ENCODE assay signal across 25 cellular contexts in the genomic region with DNA sequence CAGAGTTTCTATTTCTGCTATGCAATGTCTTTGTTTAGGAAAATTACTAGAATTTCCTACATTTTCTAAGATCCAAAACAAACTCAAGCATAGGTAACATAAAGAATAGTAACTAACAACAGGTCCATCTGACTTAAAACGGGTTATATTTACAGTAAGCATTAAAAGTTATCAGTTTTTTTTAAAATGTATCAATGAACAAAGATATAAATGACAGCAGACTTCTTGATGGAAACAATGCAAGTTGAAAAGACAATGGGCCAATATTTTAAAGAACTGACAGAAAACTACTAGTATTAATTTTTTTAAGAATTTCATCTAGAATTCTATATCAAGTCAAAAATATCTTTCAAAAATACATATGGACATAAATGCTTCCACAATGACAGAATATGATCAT.
"Had no signal": no experiment of that assay in that cellular context is flagged by ENCODE, and none has a peak within 500 bp of the region (broad histone marks: within the 10 kb centered on the region; RNA-seq: fewer than 3 reads in every experiment).

No MANE protein-coding gene starts in this region.

- H3K27ac Mint-ChIP-seq: activated naive CD4-positive, alpha-beta T cell treated with anti-CD3 and anti-CD28 coated beads for 36 hours; activated naive CD8-positive, alpha-beta T cell treated with anti-CD3 and anti-CD28 coated beads for 36 hours; activated T-helper 1 cell treated with anti-CD3 and anti-CD28 coated beads, Interleukin-12 subunit alpha, Interleukin-12 subunit beta, Interleukin-2, Interleukin-4 antibody, amounts not matched to agents 30 ng/mL and 10 ng/mL and 1 ng/mL, durations not matched to agents 14 hours and 24 hours and 36 hours; dendritic cell treated with granulocyte-macrophage colony-stimulating factor and Interleukin-4, amounts not matched to agents 40 ng/mL and 50 ng/mL, for 4 days; endodermal cell; natural killer cell treated with Interleukin-12 subunit alpha and Interleukin-12 subunit beta and Interleukin-15 and Interleukin-18, amount 100 ng/mL, for 72 hours; T-helper 2 cell treated with Interferon-gamma antibody and Interleukin-4, amounts not matched to agents 5 μg/mL and 100 μg/mL, for 36 hours had no signal

- H3K36me3 Mint-ChIP-seq: activated naive CD8-positive, alpha-beta T cell treated with anti-CD3 and anti-CD28 coated beads for 36 hours had no signal

- H3K4me1 Mint-ChIP-seq: activated naive CD8-positive, alpha-beta T cell treated with anti-CD3 and anti-CD28 coated beads for 36 hours; endodermal cell had no signal

- ATAC-seq: esophagus mucosa; left lung; lower lobe of right lung; natural killer cell treated with Interleukin-12 subunit alpha and Interleukin-12 subunit beta and Interleukin-15 and Interleukin-18, amount 100 ng/mL, for 72 hours; right cardiac atrium had no signal

- H3K4me1 ChIP-seq: adrenal gland, breast epithelium, left lung, lower lobe of right lung, spleen, tibial nerve had no signal

- H3K4me3 Mint-ChIP-seq: activated naive CD4-positive, alpha-beta T cell treated with anti-CD3 and anti-CD28 coated beads for 36 hours; activated naive CD8-positive, alpha-beta T cell treated with anti-CD3 and anti-CD28 coated beads for 36 hours; activated T-helper 1 cell treated with anti-CD3 and anti-CD28 coated beads, Interleukin-12 subunit alpha, Interleukin-12 subunit beta, Interleukin-2, Interleukin-4 antibody, amounts not matched to agents 30 ng/mL and 10 ng/mL and 1 ng/mL, durations not matched to agents 14 hours and 24 hours and 36 hours; dendritic cell treated with granulocyte-macrophage colony-stimulating factor and Interleukin-4, amounts not matched to agents 40 ng/mL and 50 ng/mL, for 4 days; endodermal cell; natural killer cell treated with Interleukin-12 subunit alpha and Interleukin-12 subunit beta and Interleukin-15 and Interleukin-18, amount 100 ng/mL, for 72 hours; T-helper 2 cell treated with Interferon-gamma antibody and Interleukin-4, amounts not matched to agents 5 μg/mL and 100 μg/mL, for 36 hours had no signal

- FAIRE-seq: frontal cortex, islet of Langerhans had no signal

- H3K27me3 ChIP-seq: adrenal gland, breast epithelium, left lung, spleen, tibial nerve had no signal

- DNase-seq: activated CD4-positive, alpha-beta T cell treated with anti-CD3 and anti-CD28 coated beads for 4 hours; activated CD4-positive, alpha-beta T cell treated with anti-CD3 and anti-CD28 coated beads, Interleukin-2, amount 50 U/mL, for 4 hours; activated effector memory CD4-positive, alpha-beta T cell treated with anti-CD3 and anti-CD28 coated beads, Interleukin-2, amount 50 U/mL, for 16 hours; activated naive CD4-positive, alpha-beta T cell treated with anti-CD3 and anti-CD28 coated beads for 36 hours; activated naive CD8-positive, alpha-beta T cell treated with anti-CD3 and anti-CD28 coated beads for 36 hours; activated T-cell treated with anti-CD3 and anti-CD28 coated beads for 4 hours; adrenal gland; central memory CD4-positive, alpha-beta T cell; endodermal cell; left lung; lower lobe of right lung; mesendoderm; posterior cingulate gyrus; right cardiac atrium; spleen; stimulated activated naive CD4-positive, alpha-beta T cell treated with Interleukin-2 at 50 U/mL for 16 hours had no signal

- H3K27me3 Mint-ChIP-seq: activated naive CD8-positive, alpha-beta T cell treated with anti-CD3 and anti-CD28 coated beads for 36 hours; dendritic cell treated with granulocyte-macrophage colony-stimulating factor and Interleukin-4, amounts not matched to agents 40 ng/mL and 50 ng/mL, for 4 days; natural killer cell treated with Interleukin-12 subunit alpha and Interleukin-12 subunit beta and Interleukin-15 and Interleukin-18, amount 100 ng/mL, for 72 hours had no signal

- H3K4me3 ChIP-seq: adrenal gland, breast epithelium, left lung, lower lobe of right lung, spleen, tibial nerve had no signal

- H3K36me3 ChIP-seq: adrenal gland, breast epithelium, left lung, lower lobe of right lung, spleen, tibial nerve had no signal

- H3K9me3 ChIP-seq: adrenal gland had no signal

- H3K27ac ChIP-seq: adrenal gland, breast epithelium, left lung, lower lobe of right lung, spleen, tibial nerve had no signal
